In the genomic region with DNA sequence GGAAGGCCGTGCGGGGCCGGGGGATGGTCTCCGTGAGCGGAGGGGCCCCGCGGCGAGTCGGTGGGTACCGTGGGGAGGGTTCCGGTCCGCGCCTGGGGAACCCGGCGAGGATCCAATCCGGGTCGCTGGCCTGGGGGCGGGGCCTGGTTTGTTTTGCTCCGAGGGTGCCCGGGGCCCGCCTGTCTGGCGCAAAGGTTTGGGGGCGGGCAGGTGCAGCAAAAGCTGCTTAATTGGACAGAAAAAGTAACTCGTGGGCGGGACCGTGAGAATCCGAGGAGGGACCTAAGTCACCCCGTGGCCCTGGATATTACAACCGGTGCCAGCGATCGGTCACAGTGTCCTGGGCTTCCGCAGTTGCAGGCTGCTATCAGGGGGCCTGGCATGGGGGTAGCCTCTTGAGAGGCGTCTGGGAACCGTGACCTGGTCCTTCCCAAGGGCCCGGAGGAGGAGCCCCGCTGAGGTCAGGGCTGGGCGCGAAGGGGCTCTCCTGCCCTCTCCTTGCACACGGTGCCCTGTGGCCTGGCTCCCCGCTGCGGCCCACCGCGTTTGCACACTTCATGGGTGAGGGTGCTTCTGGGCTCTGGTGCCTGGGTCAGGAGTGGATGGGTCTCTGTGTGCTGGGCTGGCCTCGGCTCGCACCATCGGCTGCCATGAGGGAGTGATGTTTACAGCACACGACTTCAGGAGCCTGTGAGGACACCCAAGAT, we compare ENCODE assay signal across 1 cellular context.
TF ChIP-seq lines count a peak whose summit lies in the region.

No MANE protein-coding gene starts in this region.

TF ChIP-seq in liver, 16 proteins besides CTCF, POLR2A, EP300 and RAD21 (continued from another document):
- TF ChIP-seq, protein P1, sequence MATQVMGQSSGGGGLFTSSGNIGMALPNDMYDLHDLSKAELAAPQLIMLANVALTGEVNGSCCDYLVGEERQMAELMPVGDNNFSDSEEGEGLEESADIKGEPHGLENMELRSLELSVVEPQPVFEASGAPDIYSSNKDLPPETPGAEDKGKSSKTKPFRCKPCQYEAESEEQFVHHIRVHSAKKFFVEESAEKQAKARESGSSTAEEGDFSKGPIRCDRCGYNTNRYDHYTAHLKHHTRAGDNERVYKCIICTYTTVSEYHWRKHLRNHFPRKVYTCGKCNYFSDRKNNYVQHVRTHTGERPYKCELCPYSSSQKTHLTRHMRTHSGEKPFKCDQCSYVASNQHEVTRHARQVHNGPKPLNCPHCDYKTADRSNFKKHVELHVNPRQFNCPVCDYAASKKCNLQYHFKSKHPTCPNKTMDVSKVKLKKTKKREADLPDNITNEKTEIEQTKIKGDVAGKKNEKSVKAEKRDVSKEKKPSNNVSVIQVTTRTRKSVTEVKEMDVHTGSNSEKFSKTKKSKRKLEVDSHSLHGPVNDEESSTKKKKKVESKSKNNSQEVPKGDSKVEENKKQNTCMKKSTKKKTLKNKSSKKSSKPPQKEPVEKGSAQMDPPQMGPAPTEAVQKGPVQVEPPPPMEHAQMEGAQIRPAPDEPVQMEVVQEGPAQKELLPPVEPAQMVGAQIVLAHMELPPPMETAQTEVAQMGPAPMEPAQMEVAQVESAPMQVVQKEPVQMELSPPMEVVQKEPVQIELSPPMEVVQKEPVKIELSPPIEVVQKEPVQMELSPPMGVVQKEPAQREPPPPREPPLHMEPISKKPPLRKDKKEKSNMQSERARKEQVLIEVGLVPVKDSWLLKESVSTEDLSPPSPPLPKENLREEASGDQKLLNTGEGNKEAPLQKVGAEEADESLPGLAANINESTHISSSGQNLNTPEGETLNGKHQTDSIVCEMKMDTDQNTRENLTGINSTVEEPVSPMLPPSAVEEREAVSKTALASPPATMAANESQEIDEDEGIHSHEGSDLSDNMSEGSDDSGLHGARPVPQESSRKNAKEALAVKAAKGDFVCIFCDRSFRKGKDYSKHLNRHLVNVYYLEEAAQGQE (IDR thresholded peaks at IDR 0.05), result peak; percentile 53
- no peak for TF ChIP-seq FOXA2 (IDR thresholded peaks at IDR 0.05)
- peak; percentile 81 for TF ChIP-seq TAF1 (conservative IDR thresholded peaks at IDR 0.05)
